Comparison of ENCODE assay signal across 1 cellular context in genomic region chr1:22052115-22053017, GRCh38.
TF ChIP-seq lines count a peak whose summit lies in the region.

Gene CDC42, plus strand, starts transcription at chr1:22052709. Its CDS starts 25,770 bp downstream, at chr1:22078479.

TF ChIP-seq in neural cell, 6 proteins besides CTCF, POLR2A, EP300 and RAD21 (continued from another document):
- TF ChIP-seq REST (IDR thresholded peaks at IDR 0.05; ENCODE audit: borderline replicate concordance) = peak; percentile 90
- TF ChIP-seq TAF1 (IDR thresholded peaks at IDR 0.05; ENCODE audit: low read depth) = peak; percentile 96
TF ChIP-seq in neural cell: peak in this region for 5.
